In the genomic region with DNA sequence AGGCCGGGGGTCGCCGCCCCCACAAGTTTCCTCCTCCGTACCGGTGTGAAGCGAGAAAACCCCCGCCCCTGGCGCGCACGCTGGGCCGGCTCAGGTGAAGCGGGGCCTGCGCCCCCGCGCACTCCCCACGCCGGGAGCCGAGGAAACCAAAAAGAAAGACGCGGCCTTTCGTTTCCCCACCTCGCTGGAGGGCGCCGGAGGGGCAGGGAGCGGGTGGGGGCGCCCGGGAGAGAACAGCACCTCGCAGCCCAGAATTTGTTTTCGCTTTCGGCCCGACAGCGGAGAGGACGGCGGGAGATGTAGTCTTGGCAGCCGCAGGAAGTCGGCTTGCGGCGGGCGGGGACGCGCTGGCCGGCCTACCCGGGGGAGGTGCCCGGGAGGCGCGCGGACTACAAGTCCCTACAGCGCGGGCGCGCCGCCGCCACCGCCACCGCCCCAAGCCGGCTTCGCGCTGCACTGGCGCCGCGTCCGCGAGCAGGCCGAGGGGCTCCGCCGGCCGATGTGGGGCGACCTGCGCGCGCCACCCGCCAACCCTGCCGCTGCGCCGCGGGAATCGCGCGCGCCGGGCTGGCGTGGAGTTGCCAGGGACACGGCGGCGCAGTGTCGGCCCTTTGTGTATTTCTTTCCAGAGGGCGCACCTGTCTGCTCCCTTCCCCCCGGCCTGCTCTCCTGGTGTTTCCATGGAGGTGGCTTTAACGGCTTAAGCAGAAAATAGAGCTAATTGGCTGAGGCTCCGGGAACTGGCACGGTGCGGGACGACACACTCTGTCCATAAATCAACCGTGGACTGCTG, we compare ENCODE assay signal across 1 cellular context.
TF ChIP-seq lines count a peak whose summit lies in the region.

A gene with protein sequence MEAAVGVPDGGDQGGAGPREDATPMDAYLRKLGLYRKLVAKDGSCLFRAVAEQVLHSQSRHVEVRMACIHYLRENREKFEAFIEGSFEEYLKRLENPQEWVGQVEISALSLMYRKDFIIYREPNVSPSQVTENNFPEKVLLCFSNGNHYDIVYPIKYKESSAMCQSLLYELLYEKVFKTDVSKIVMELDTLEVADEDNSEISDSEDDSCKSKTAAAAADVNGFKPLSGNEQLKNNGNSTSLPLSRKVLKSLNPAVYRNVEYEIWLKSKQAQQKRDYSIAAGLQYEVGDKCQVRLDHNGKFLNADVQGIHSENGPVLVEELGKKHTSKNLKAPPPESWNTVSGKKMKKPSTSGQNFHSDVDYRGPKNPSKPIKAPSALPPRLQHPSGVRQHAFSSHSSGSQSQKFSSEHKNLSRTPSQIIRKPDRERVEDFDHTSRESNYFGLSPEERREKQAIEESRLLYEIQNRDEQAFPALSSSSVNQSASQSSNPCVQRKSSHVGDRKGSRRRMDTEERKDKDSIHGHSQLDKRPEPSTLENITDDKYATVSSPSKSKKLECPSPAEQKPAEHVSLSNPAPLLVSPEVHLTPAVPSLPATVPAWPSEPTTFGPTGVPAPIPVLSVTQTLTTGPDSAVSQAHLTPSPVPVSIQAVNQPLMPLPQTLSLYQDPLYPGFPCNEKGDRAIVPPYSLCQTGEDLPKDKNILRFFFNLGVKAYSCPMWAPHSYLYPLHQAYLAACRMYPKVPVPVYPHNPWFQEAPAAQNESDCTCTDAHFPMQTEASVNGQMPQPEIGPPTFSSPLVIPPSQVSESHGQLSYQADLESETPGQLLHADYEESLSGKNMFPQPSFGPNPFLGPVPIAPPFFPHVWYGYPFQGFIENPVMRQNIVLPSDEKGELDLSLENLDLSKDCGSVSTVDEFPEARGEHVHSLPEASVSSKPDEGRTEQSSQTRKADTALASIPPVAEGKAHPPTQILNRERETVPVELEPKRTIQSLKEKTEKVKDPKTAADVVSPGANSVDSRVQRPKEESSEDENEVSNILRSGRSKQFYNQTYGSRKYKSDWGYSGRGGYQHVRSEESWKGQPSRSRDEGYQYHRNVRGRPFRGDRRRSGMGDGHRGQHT (minus strand): TSS at position 292 of the 793 bp plus-strand sequence. CDS start 616 bp downstream, outside the sequence.

TF ChIP-seq in neural cell, 6 proteins besides CTCF, POLR2A, EP300 and RAD21:
- TF ChIP-seq POLR2AphosphoS5 (IDR thresholded peaks at IDR 0.05) (peak; percentile 80), TAF1 (IDR thresholded peaks at IDR 0.05; ENCODE audit: low read depth) (peak; percentile 79), EZH2 (IDR thresholded peaks at IDR 0.05; ENCODE audit: borderline replicate concordance, insufficient read depth, low read length, poor library complexity, severe bottlenecking) (no peak), SMC3 (conservative IDR thresholded peaks at IDR 0.05; ENCODE audit: poor library complexity) (peak; percentile 60), MXI1 (conservative IDR thresholded peaks at IDR 0.05; ENCODE audit: poor library complexity, severe bottlenecking) (peak; percentile 76)
- TF ChIP-seq, protein P1, sequence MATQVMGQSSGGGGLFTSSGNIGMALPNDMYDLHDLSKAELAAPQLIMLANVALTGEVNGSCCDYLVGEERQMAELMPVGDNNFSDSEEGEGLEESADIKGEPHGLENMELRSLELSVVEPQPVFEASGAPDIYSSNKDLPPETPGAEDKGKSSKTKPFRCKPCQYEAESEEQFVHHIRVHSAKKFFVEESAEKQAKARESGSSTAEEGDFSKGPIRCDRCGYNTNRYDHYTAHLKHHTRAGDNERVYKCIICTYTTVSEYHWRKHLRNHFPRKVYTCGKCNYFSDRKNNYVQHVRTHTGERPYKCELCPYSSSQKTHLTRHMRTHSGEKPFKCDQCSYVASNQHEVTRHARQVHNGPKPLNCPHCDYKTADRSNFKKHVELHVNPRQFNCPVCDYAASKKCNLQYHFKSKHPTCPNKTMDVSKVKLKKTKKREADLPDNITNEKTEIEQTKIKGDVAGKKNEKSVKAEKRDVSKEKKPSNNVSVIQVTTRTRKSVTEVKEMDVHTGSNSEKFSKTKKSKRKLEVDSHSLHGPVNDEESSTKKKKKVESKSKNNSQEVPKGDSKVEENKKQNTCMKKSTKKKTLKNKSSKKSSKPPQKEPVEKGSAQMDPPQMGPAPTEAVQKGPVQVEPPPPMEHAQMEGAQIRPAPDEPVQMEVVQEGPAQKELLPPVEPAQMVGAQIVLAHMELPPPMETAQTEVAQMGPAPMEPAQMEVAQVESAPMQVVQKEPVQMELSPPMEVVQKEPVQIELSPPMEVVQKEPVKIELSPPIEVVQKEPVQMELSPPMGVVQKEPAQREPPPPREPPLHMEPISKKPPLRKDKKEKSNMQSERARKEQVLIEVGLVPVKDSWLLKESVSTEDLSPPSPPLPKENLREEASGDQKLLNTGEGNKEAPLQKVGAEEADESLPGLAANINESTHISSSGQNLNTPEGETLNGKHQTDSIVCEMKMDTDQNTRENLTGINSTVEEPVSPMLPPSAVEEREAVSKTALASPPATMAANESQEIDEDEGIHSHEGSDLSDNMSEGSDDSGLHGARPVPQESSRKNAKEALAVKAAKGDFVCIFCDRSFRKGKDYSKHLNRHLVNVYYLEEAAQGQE (IDR thresholded peaks at IDR 0.05; ENCODE audit: borderline replicate concordance): peak; percentile 68
